In genomic region chr7:36287371-36288241, GRCh38 we compare ENCODE assay signal across 8 cellular contexts.
A peak's percentile ranks its signal among the peaks of the same experiment; 100 is the strongest.
DNase-seq lines count a peak whose midpoint lies in the region; ATAC-seq and TF ChIP-seq lines count a peak whose summit lies in the region.

No MANE protein-coding gene starts in this region.

- H3K27me3 ChIP-seq in H9 (ENCODE audit: insufficient read depth, low read length) (no peaks in the 10 kb centered on the region), OCI-LY3 (ENCODE audit: low read depth, low read length) (peaks cover 3% of the 10 kb centered on the region; the same call in 1 of the 2 replicates), duodenal mucosa (ENCODE audit: control insufficient read depth in 1 of 2, insufficient read depth in 2 of 2, low read length in 2 of 2) (no peaks in the 10 kb centered on the region)

- H3K79me2 ChIP-seq in H9 (ENCODE audit: insufficient read depth, low read length) = no peaks in the 10 kb centered on the region
- no peaks in the 10 kb centered on the region for H3K79me2 ChIP-seq in OCI-LY3 (ENCODE audit: low read length)

- no peak overlapping the region for H3K23ac ChIP-seq in H9 (ENCODE audit: insufficient read length, low read depth, low read length)

- peaks cover 50 to 54% of the 10 kb centered on the region in 2 experiments for H3K4me1 Mint-ChIP-seq in H9

- H3K9me3 ChIP-seq in H9 (ENCODE audit: control insufficient read depth, low read depth, low read length) (no peaks in the 10 kb centered on the region), OCI-LY3 (ENCODE audit: insufficient read depth, low read length) (no peaks in the 10 kb centered on the region), duodenal mucosa (ENCODE audit: control insufficient read depth in 1 of 2, low read length in 2 of 2) (no peaks in the 10 kb centered on the region)

- no peak overlapping the region for H3K4me3 Mint-ChIP-seq in H9

- no peak overlapping the region for H4K91ac ChIP-seq in H9 (ENCODE audit: insufficient read length, low read depth, low read length)

- no peak overlapping the region for H4K5ac ChIP-seq in H9 (ENCODE audit: insufficient read length, low read depth, low read length)

- H3K27ac ChIP-seq in H9 (ENCODE audit: insufficient read length, low read depth, low read length) (no peak overlapping the region), OCI-LY3 (ENCODE audit: low read length) (peak overlapping the region; percentile 2; the same call in 1 of the 2 replicates), duodenal mucosa (ENCODE audit: low read depth, low read length) (peak overlapping the region; percentile 32)

- H2AK5ac ChIP-seq in H9 (ENCODE audit: insufficient read length, low read length) = no peak overlapping the region

- H3K4me3 ChIP-seq in GM12864 (ENCODE audit: low read depth, low read length) = no peak overlapping the region
- H3K4me3 ChIP-seq in OCI-LY3 (ENCODE audit: low read length) = peak overlapping the region; percentile 57
- peak overlapping the region in 1 of 2 donors; percentile 36 for H3K4me3 ChIP-seq in duodenal mucosa (ENCODE audit: low read depth in 1 of 2, low read length in 2 of 2)

- H4K20me1 ChIP-seq in H9 (ENCODE audit: control insufficient read depth, insufficient read depth, insufficient read length) = no peaks in the 10 kb centered on the region
- no peaks in the 10 kb centered on the region for H4K20me1 ChIP-seq in OCI-LY3 (ENCODE audit: insufficient read depth, low read length)

- H2AFZ ChIP-seq in H9 (ENCODE audit: low read length) (no peak overlapping the region), OCI-LY3 (ENCODE audit: low read depth, low read length) (no peak overlapping the region)

- H3K4me1 ChIP-seq in H9 (ENCODE audit: insufficient read depth, low read length) (peaks cover 9% of the 10 kb centered on the region), OCI-LY3 (ENCODE audit: low read length) (peaks cover 67% of the 10 kb centered on the region), duodenal mucosa (ENCODE audit: control insufficient read depth in 1 of 2, insufficient read depth in 2 of 2, low read length in 2 of 2) (peaks cover 38 to 43% of the 10 kb centered on the region in 2 donors)

- no peak overlapping the region for H2BK120ac ChIP-seq in H9 (ENCODE audit: low read depth, low read length, poor library complexity, severe bottlenecking)

- H2BK5ac ChIP-seq in H9 (ENCODE audit: insufficient read length, low read length) = no peak overlapping the region

- no peak overlapping the region for H4K8ac ChIP-seq in H9 (replicated peaks; ENCODE audit: insufficient read length, low read depth, low read length)

- intact Hi-C loops in posterior vena cava (cut with DNase I) = loop anchor here in 1 of 2 donors (5.0 kb wide), 1 partner anchor 130 kb away; no protein-coding TSS in a partner anchor

- H2BK12ac ChIP-seq in H9 (ENCODE audit: insufficient read length, low read depth, low read length) = no peak overlapping the region

- no CpG with 5 or more reads among the region's 19 CpGs for WGBS in H9 (ENCODE audit: extremely low coverage, insufficient read length, low lambda C conversion rate)

- no peak overlapping the region for H3T11ph ChIP-seq in H9 (ENCODE audit: low read length)

- no peaks in the 10 kb centered on the region for H3K79me1 ChIP-seq in H9 (ENCODE audit: insufficient read depth, low read depth, low read length, poor library complexity, severe bottlenecking)

- H3K9me3 Mint-ChIP-seq in H9 = no peaks in the 10 kb centered on the region

- H3K27me3 Mint-ChIP-seq in H9 (ENCODE audit: low read depth) = no peaks in the 10 kb centered on the region; the same call in 1 of the 2 replicates

- H3K56ac ChIP-seq in H9 (ENCODE audit: insufficient read length, low read depth, low read length) = no peak overlapping the region

- H3K23me2 ChIP-seq in H9 (ENCODE audit: insufficient read length, low read depth, low read length, poor library complexity, severe bottlenecking) = no peaks in the 10 kb centered on the region

- TF ChIP-seq CTCF in GM12864 (IDR thresholded peaks at IDR 0.05; ENCODE audit: low read depth, low read length, missing control alignments) (no peak), H9 (conservative IDR thresholded peaks at IDR 0.05) (no peak), OCI-LY3 (IDR thresholded peaks at IDR 0.05; ENCODE audit: low read depth, low read length) (no peak)

- H3K9ac ChIP-seq in H9 (ENCODE audit: extremely low read depth, insufficient read length, low read length) (no peak overlapping the region), OCI-LY3 (ENCODE audit: low read length) (0 out of 2 replicates have a peak overlapping the region, but pooled peaks have one; percentile 4), duodenal mucosa (ENCODE audit: low read depth in 1 of 2, low read length in 2 of 2) (no peak overlapping the region)

- no peak overlapping the region for H2BK15ac ChIP-seq in H9 (ENCODE audit: low read depth, low read length)

- no peak overlapping the region for H2BK20ac ChIP-seq in H9 (ENCODE audit: low read depth, low read length, poor library complexity, severe bottlenecking)

- H3K36me3 Mint-ChIP-seq in H9 (ENCODE audit: insufficient read depth in 1 of 3, low read depth in 3 of 3) = peaks cover 7 to 22% (median 21%) of the 10 kb centered on the region in 3 experiments

- no peak overlapping the region for H3K18ac ChIP-seq in H9 (ENCODE audit: insufficient read length, low read depth, low read length)

- H3K14ac ChIP-seq in H9 (ENCODE audit: insufficient read depth, low read length) = no peak overlapping the region

- no peak overlapping the region for H3K4me2 ChIP-seq in H9 (ENCODE audit: insufficient read depth, insufficient read length, low read length)
- peak overlapping the region; percentile 76 for H3K4me2 ChIP-seq in OCI-LY3 (ENCODE audit: low read length)

- no peak overlapping the region for H3K4ac ChIP-seq in H9 (ENCODE audit: low read depth, low read length)

- peak overlapping the region; percentile 72 to 95 (median 74); a peak in 5 of 7 replicates for H3K27ac Mint-ChIP-seq in H9

- ATAC-seq in GM19395 (IDR thresholded peaks at IDR 0.05; ENCODE audit: unreplicated experiment) = no peak

- DNase-seq in GM12864 (ENCODE audit: low read depth) = peak; percentile 19
- no peak for DNase-seq in H9
- peak; percentile 51 for DNase-seq in stimulated activated CD4-positive, alpha-beta T cell treated with anti-CD3 and anti-CD28 coated beads, Interleukin-4, amount 100 ng/mL, for 24 hours
- no peak for DNase-seq in posterior vena cava (ENCODE audit: low spot score)
- DNase-seq in cerebellum (ENCODE audit: low spot score) = no peak

- no peaks in the 10 kb centered on the region for H3K36me3 ChIP-seq in OCI-LY3 (replicated peaks; ENCODE audit: low read depth, low read length)
- H3K36me3 ChIP-seq in duodenal mucosa (ENCODE audit: control insufficient read depth in 1 of 2, insufficient read depth in 2 of 2, low read length in 2 of 2) = peaks cover 3 to 6% of the 10 kb centered on the region in 2 donors

Comparison
In these comparisons a context has a peak if more than half of its experiments do, and no peak if none do; other contexts are left out.
1. DNase-seq: peak in GM12864 (single experiment) and stimulated activated CD4-positive, alpha-beta T cell treated with anti-CD3 and anti-CD28 coated beads, Interleukin-4, amount 100 ng/mL, for 24 hours (single experiment); none in H9 (single experiment), posterior vena cava (single experiment) and cerebellum (single experiment).